In the genomic region with DNA sequence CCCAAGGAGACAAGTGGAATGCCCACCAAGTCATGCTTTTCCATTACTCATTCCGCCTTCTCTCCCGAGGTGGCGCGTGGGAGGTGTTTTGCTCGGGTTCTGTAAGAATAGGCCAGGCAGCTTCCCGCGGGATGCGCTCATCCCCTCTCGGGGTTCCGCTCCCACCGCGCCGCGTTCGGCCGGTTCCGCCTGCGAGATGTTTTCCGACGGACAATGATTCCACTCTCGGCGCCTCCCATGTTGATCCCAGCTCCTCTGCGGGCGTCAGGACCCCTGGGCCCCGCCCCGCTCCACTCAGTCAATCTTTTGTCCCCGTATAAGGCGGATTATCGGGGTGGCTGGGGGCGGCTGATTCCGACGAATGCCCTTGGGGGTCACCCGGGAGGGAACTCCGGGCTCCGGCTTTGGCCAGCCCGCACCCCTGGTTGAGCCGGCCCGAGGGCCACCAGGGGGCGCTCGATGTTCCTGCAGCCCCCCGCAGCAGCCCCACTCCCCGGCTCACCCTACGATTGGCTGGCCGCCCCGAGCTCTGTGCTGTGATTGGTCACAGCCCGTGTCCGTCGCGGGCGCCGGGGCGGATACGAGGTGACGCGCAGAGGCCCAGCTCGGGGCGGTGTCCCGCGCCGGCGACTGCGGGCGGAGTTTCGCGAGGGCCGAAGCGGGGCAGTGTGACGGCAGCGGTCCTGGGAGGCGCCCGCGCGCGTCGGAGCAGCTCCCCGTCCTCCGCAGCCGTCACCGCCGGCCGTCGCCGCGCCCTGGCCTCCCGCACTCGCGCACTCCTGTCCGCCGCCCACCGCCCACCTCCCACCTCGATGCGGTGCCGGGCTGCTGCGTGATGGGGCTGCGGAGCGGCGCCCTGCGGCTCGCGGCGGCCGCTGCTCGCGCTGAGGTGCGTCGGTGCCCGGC, we compare ENCODE assay signal across 1 cellular context.
A peak's percentile ranks its signal among the peaks of the same experiment; 100 is the strongest.
TF ChIP-seq lines count a peak whose summit lies in the region.

Gene KIF1B, plus strand, starts transcription at position 666 of the 906 bp plus-strand sequence. CDS start 21,759 bp downstream, outside the sequence.

TF ChIP-seq in GM12878, 131 proteins besides CTCF, POLR2A, EP300 and RAD21 (continued from another document and continues in another):
- TF ChIP-seq NKRF (conservative IDR thresholded peaks at IDR 0.05) (peak; percentile 77), POU2F2 (IDR thresholded peaks at IDR 0.05; ENCODE audit: borderline replicate concordance, low read depth, low read length) (0 out of 3 replicates have a peak, but pooled peaks have one; percentile 32), ESRRA (IDR thresholded peaks at IDR 0.05; ENCODE audit: low read length) (no peak), NFXL1 (IDR thresholded peaks at IDR 0.05; ENCODE audit: borderline replicate concordance) (peak; percentile 64; the same call in 1 of the 2 replicates), ZBTB33 (IDR thresholded peaks at IDR 0.05) (peak; percentile 14; the same call in 1 of the 2 replicates), TAF1 (IDR thresholded peaks at IDR 0.05; ENCODE audit: borderline replicate concordance, low read depth, low read length) (peak; percentile 43; the same call in 1 of the 2 replicates), ZNF217 (IDR thresholded peaks at IDR 0.05) (peak; percentile 67; the same call in 1 of the 2 replicates), CHD2 (IDR thresholded peaks at IDR 0.05; ENCODE audit: borderline replicate concordance, low read depth, low read length) (peak; percentile 94), SIN3A (IDR thresholded peaks at IDR 0.05; ENCODE audit: low read depth, low read length) (peak; percentile 36; the same call in 1 of the 2 replicates), STAT1 (conservative IDR thresholded peaks at IDR 0.05) (no peak), SUPT20H (IDR thresholded peaks at IDR 0.05; ENCODE audit: borderline replicate concordance, control insufficient read depth, low read depth, low read length) (no peak), IKZF2 (IDR thresholded peaks at IDR 0.05) (peak; percentile 76 to 77), CREB1 (IDR thresholded peaks at IDR 0.05; ENCODE audit: low read depth) (peak; percentile 88), NR2C2 (IDR thresholded peaks at IDR 0.05; ENCODE audit: borderline replicate concordance, control insufficient read depth, insufficient read length, low read depth) (no peak), TCF3 (IDR thresholded peaks at IDR 0.05; ENCODE audit: borderline replicate concordance, insufficient read depth, low read depth, low read length) (no peak), ZBTB11 (CRISPR knock-in tag; IDR thresholded peaks at IDR 0.05) (no peak), WRNIP1 (IDR thresholded peaks at IDR 0.05; ENCODE audit: borderline replicate concordance, low read depth, low read length) (no peak), TARDBP (IDR thresholded peaks at IDR 0.05; ENCODE audit: borderline replicate concordance) (no peak), MEF2B (IDR thresholded peaks at IDR 0.05; ENCODE audit: partially characterized antibody, poor library complexity, severe bottlenecking) (peak; percentile 41), POLR2AphosphoS2 (IDR thresholded peaks at IDR 0.05; ENCODE audit: low read depth, low read length) (no peak), TCF12 (IDR thresholded peaks at IDR 0.05; ENCODE audit: low read depth, low read length) (no peak), HCFC1 (IDR thresholded peaks at IDR 0.05; ENCODE audit: low read length) (0 out of 2 replicates have a peak, but pooled peaks have one; percentile 25), LARP7 (IDR thresholded peaks at IDR 0.05) (peak; percentile 91; the same call in 1 of the 2 replicates), BMI1 (IDR thresholded peaks at IDR 0.05; ENCODE audit: borderline replicate concordance) (no peak), KLF5 (IDR thresholded peaks at IDR 0.05; ENCODE audit: partially characterized antibody) (no peak), ZBTB40 (IDR thresholded peaks at IDR 0.05; ENCODE audit: borderline replicate concordance) (peak; percentile 40; the same call in 1 of the 2 replicates), RUNX3 (IDR thresholded peaks at IDR 0.05; ENCODE audit: low read length) (peak; percentile 17; the same call in 1 of the 2 replicates), PML (IDR thresholded peaks at IDR 0.05; ENCODE audit: low read length) (no peak), MAX (IDR thresholded peaks at IDR 0.05; ENCODE audit: low read depth, low read length) (no peak), CBX3 (IDR thresholded peaks at IDR 0.05; ENCODE audit: borderline replicate concordance, low read depth) (no peak), YY1 (IDR thresholded peaks at IDR 0.05; ENCODE audit: low read depth, low read length) (peak; percentile 84), MEF2A (IDR thresholded peaks at IDR 0.05; ENCODE audit: insufficient read depth, low read depth, low read length) (no peak), RCOR1 (conservative IDR thresholded peaks at IDR 0.05; ENCODE audit: low read depth, low read length) (peak; percentile 36; the same call in 1 of the 2 replicates), NFYA (IDR thresholded peaks at IDR 0.05; ENCODE audit: borderline replicate concordance, low read depth, low read length) (peak; percentile 54; the same call in 1 of the 2 replicates), ZNF24 (IDR thresholded peaks at IDR 0.05) (0 out of 2 replicates have a peak, but pooled peaks have one; percentile 38), MTA2 (IDR thresholded peaks at IDR 0.05; ENCODE audit: low read depth) (peak; percentile 58; the same call in 1 of the 2 replicates), DPF2 (IDR thresholded peaks at IDR 0.05) (peak; percentile 100), POLR2AphosphoS5 (IDR thresholded peaks at IDR 0.05; ENCODE audit: low read length) (peak; percentile 63; the same call in 1 of the 2 replicates)
- TF ChIP-seq, protein P1, sequence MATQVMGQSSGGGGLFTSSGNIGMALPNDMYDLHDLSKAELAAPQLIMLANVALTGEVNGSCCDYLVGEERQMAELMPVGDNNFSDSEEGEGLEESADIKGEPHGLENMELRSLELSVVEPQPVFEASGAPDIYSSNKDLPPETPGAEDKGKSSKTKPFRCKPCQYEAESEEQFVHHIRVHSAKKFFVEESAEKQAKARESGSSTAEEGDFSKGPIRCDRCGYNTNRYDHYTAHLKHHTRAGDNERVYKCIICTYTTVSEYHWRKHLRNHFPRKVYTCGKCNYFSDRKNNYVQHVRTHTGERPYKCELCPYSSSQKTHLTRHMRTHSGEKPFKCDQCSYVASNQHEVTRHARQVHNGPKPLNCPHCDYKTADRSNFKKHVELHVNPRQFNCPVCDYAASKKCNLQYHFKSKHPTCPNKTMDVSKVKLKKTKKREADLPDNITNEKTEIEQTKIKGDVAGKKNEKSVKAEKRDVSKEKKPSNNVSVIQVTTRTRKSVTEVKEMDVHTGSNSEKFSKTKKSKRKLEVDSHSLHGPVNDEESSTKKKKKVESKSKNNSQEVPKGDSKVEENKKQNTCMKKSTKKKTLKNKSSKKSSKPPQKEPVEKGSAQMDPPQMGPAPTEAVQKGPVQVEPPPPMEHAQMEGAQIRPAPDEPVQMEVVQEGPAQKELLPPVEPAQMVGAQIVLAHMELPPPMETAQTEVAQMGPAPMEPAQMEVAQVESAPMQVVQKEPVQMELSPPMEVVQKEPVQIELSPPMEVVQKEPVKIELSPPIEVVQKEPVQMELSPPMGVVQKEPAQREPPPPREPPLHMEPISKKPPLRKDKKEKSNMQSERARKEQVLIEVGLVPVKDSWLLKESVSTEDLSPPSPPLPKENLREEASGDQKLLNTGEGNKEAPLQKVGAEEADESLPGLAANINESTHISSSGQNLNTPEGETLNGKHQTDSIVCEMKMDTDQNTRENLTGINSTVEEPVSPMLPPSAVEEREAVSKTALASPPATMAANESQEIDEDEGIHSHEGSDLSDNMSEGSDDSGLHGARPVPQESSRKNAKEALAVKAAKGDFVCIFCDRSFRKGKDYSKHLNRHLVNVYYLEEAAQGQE (IDR thresholded peaks at IDR 0.05; ENCODE audit: low read depth, low read length), result no peak
- TF ChIP-seq, protein P2, sequence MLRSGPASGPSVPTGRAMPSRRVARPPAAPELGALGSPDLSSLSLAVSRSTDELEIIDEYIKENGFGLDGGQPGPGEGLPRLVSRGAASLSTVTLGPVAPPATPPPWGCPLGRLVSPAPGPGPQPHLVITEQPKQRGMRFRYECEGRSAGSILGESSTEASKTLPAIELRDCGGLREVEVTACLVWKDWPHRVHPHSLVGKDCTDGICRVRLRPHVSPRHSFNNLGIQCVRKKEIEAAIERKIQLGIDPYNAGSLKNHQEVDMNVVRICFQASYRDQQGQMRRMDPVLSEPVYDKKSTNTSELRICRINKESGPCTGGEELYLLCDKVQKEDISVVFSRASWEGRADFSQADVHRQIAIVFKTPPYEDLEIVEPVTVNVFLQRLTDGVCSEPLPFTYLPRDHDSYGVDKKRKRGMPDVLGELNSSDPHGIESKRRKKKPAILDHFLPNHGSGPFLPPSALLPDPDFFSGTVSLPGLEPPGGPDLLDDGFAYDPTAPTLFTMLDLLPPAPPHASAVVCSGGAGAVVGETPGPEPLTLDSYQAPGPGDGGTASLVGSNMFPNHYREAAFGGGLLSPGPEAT (IDR thresholded peaks at IDR 0.05; ENCODE audit: low read depth), result peak; percentile 41
